ENCODE assay signal across 29 cellular contexts in the genomic region with DNA sequence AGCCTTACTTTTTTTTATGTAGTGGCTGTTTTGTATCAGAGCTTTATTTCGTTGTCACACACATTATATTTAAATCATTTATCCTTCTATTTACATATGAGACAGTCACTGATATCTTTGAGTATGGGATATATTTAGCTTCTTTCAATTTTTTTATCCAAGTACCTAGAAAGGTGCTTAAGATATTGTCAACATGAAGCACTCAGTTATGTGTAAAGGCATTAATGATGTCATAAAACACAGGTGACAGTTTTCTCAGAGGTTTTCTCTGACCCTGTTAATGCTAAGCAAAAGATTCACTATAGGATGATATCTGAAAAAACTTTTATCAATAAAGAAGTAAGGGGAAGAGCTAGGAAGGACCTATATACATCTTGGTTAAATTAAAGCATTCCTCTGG. TPM values are rescaled to one million over a fixed set of nuclear protein-coding genes. Genes with fewer than 3 reads are reported as not detected.
"Had no signal": no experiment of that assay in that cellular context is flagged by ENCODE, and none has a peak within 500 bp of the region (broad histone marks: within the 10 kb centered on the region; RNA-seq: fewer than 3 reads in every experiment).

No MANE protein-coding gene starts in this region.

- H3K27ac ChIP-seq: colonic mucosa, coronary artery, dorsolateral prefrontal cortex, epithelial cell of prostate, esophagus muscularis mucosa, esophagus squamous epithelium, foreskin keratinocyte, gastrocnemius medialis, gastroesophageal sphincter, heart left ventricle, heart right ventricle had no signal

- DNase-seq: colonic mucosa; cortex of kidney; dermis blood vessel endothelial cell; dorsolateral prefrontal cortex; effector CD4-positive, alpha-beta T cell; effector CD8-positive, alpha-beta T cell; effector memory CD4-positive, alpha-beta T cell; effector memory CD8-positive, alpha-beta T cell; endodermal cell; erythroblast; esophagus squamous epithelium; foreskin fibroblast; foreskin keratinocyte; foreskin melanocyte; gastrocnemius medialis; glutamatergic neuron; head of caudate nucleus; heart left ventricle; heart right ventricle had no signal

- H3K4me3 Mint-ChIP-seq: dendritic cell treated with granulocyte-macrophage colony-stimulating factor and Interleukin-4, amounts not matched to agents 40 ng/mL and 50 ng/mL, for 4 days; effector memory CD8-positive, alpha-beta T cell; endodermal cell had no signal

- H3K27me3 ChIP-seq: colonic mucosa, esophagus muscularis mucosa, esophagus squamous epithelium, foreskin keratinocyte, gastrocnemius medialis, gastroesophageal sphincter, heart right ventricle had no signal

- H3K4me1 ChIP-seq: colonic mucosa, esophagus muscularis mucosa, esophagus squamous epithelium, foreskin keratinocyte, gastrocnemius medialis, gastroesophageal sphincter, heart left ventricle, heart right ventricle had no signal

- H3K27ac Mint-ChIP-seq: dendritic cell treated with granulocyte-macrophage colony-stimulating factor and Interleukin-4, amounts not matched to agents 40 ng/mL and 50 ng/mL, for 4 days; effector memory CD8-positive, alpha-beta T cell; endodermal cell had no signal

- H3K9me3 ChIP-seq: colonic mucosa, esophagus muscularis mucosa, esophagus squamous epithelium, gastrocnemius medialis, gastroesophageal sphincter, heart left ventricle, heart right ventricle had no signal

- H3K27me3 Mint-ChIP-seq: dendritic cell treated with granulocyte-macrophage colony-stimulating factor and Interleukin-4, amounts not matched to agents 40 ng/mL and 50 ng/mL, for 4 days; effector memory CD8-positive, alpha-beta T cell had no signal

- FAIRE-seq: colon, endometrium, endothelial cell of umbilical vein, frontal cortex had no signal

- H3K36me3 ChIP-seq: colonic mucosa, esophagus muscularis mucosa, esophagus squamous epithelium, gastrocnemius medialis, gastroesophageal sphincter, heart left ventricle, heart right ventricle had no signal

- H3K4me1 Mint-ChIP-seq: endodermal cell had no signal

- H3K9me3 Mint-ChIP-seq: dendritic cell treated with granulocyte-macrophage colony-stimulating factor and Interleukin-4, amounts not matched to agents 40 ng/mL and 50 ng/mL, for 4 days; endodermal cell had no signal

- ATAC-seq: effector memory CD8-positive, alpha-beta T cell; esophagus mucosa; foreskin keratinocyte; gastrocnemius medialis; gastroesophageal sphincter; heart left ventricle; heart right ventricle had no signal

- H3K4me3 ChIP-seq: colonic mucosa, coronary artery, dorsolateral prefrontal cortex, esophagus muscularis mucosa, esophagus squamous epithelium, gastrocnemius medialis, gastroesophageal sphincter, heart left ventricle, heart right ventricle had no signal

RNA-seq across cellular contexts. Expression of a gene that starts 23.2 kb away (rescaled TPM):
- total RNA-seq: dermis blood vessel endothelial cell, endothelial cell of umbilical vein, foreskin keratinocyte had no signal
- polyA plus RNA-seq: endothelial cell of umbilical vein, foreskin keratinocyte had no signal
